Comparison of ENCODE assay signal across 1 cellular context in genomic region chr9:107735821-107736220, GRCh38.
TF ChIP-seq lines count a peak whose summit lies in the region.

No MANE protein-coding gene starts in this region.

TF ChIP-seq in IMR-90, 13 proteins besides CTCF, POLR2A, EP300 and RAD21 (continued from another document):
- no peak for TF ChIP-seq CEBPB (IDR thresholded peaks at IDR 0.05; ENCODE audit: low read depth, low read length)
